ENCODE assay signal across 10 cellular contexts in genomic region chr17:82271401-82271800, GRCh38. TPM values are rescaled to one million over a fixed set of nuclear protein-coding genes. Genes with fewer than 3 reads are reported as not detected.
A peak's percentile ranks its signal among the peaks of the same experiment; 100 is the strongest.
DNase-seq lines count a peak whose midpoint lies in the region; ATAC-seq and TF ChIP-seq lines count a peak whose summit lies in the region.
"Had no signal": no experiment of that assay in that cellular context is flagged by ENCODE, and none has a peak within 500 bp of the region (broad histone marks: within the 10 kb centered on the region; RNA-seq: fewer than 3 reads in every experiment).

No MANE protein-coding gene starts in this region.

- no peak for TF ChIP-seq POLR2A in breast epithelium (IDR thresholded peaks at IDR 0.05)
- TF ChIP-seq POLR2A in erythroblast (IDR thresholded peaks at IDR 0.05; ENCODE audit: low read length): no peak

- no peaks in the 10 kb centered on the region for H3K9me3 Mint-ChIP-seq in natural killer cell

- H3K27me3 ChIP-seq in ACC112 (ENCODE audit: insufficient read depth, low read length) (no peaks in the 10 kb centered on the region), KMS-11 (ENCODE audit: insufficient read depth, low read depth) (no peaks in the 10 kb centered on the region), breast epithelium (no peaks in the 10 kb centered on the region)

- peaks cover 58 to 63% of the 10 kb centered on the region in 2 donors for H3K4me1 Mint-ChIP-seq in natural killer cell

- peak overlapping the region; percentile 87 to 91 for H3K27ac Mint-ChIP-seq in natural killer cell

- intact Hi-C loops in breast epithelium (cut with DNase I; ENCODE audit: low total_unique reads): no loop called here
- intact Hi-C loops in natural killer cell (cut with micrococcal nuclease): loop anchor here (5.0 kb wide), 1 partner anchor 34 kb away; no protein-coding TSS in a partner anchor

- H3K27ac ChIP-seq in ACC112 (ENCODE audit: low read depth, low read length): peak overlapping the region; percentile 97; the same call in 1 of the 2 replicates
- no peak overlapping the region for H3K27ac ChIP-seq in KMS-11
- H3K27ac ChIP-seq in breast epithelium: peak overlapping the region; percentile 99 to 100

- ATAC-seq in natural killer cell: no peak

- no peaks in the 10 kb centered on the region for H3K36me3 Mint-ChIP-seq in natural killer cell

- H3K4me3 ChIP-seq in ACC112 (ENCODE audit: low read depth, low read length): peak overlapping the region; percentile 99
- no peak overlapping the region for H3K4me3 ChIP-seq in KMS-11 (IDR thresholded peaks at IDR 0.05; ENCODE audit: insufficient read depth, low read depth, low read length)
- H3K4me3 ChIP-seq in breast epithelium: peak overlapping the region in 2 of 3 donors; percentile 97 to 100

- peak overlapping the region; percentile 91 for H3K4me3 Mint-ChIP-seq in natural killer cell

- no peak for TF ChIP-seq CTCF in KMS-11 (conservative IDR thresholded peaks at IDR 0.05; ENCODE audit: low read depth, low read length)
- no peak for TF ChIP-seq CTCF in breast epithelium (IDR thresholded peaks at IDR 0.05)
- TF ChIP-seq CTCF in natural killer cell (IDR thresholded peaks at IDR 0.05): no peak

- H3K79me2 ChIP-seq in ACC112 (ENCODE audit: control insufficient read depth, insufficient read depth, low read length, unreplicated experiment): peaks cover 76% of the 10 kb centered on the region
- peaks cover 62% of the 10 kb centered on the region for H3K79me2 ChIP-seq in KMS-11 (ENCODE audit: insufficient read depth, low read depth)

- peaks cover 16% of the 10 kb centered on the region for H3K36me3 ChIP-seq in ACC112 (ENCODE audit: insufficient read depth, low read length)
- peaks cover 5% of the 10 kb centered on the region; the same call in 1 of the 2 replicates for H3K36me3 ChIP-seq in KMS-11 (ENCODE audit: insufficient read depth)
- H3K36me3 ChIP-seq in breast epithelium: no peaks in the 10 kb centered on the region

- no peak overlapping the region for H3K9ac ChIP-seq in KMS-11

- H3K4me2 ChIP-seq in KMS-11: 0 out of 2 replicates have a peak overlapping the region, but pooled peaks have one; percentile 5

- no peaks in the 10 kb centered on the region for H3K27me3 Mint-ChIP-seq in natural killer cell (ENCODE audit: low read depth in 2 of 2)

- H3K9me3 ChIP-seq in breast epithelium: no peaks in the 10 kb centered on the region

- H4K20me1 ChIP-seq in KMS-11 (ENCODE audit: insufficient read depth): peaks cover 48% of the 10 kb centered on the region

- H2AFZ ChIP-seq in ACC112 (ENCODE audit: low read length, unreplicated experiment) (no peak overlapping the region), KMS-11 (ENCODE audit: low read depth) (no peak overlapping the region)

- DNase-seq in breast epithelium (ENCODE audit: low spot score in 2 of 2) (no peak), natural killer cell (no peak), GM19240 (ENCODE audit: insufficient read length, low spot score) (no peak), erythroblast (lab: John Stamatoyannopoulos, UW) (no peak), COLO829 (ENCODE audit: low spot score) (no peak), NCI-H345 treated with DMSO at 0.1 percent for 48 hours (lab: John Stamatoyannopoulos, UW; ENCODE audit: unreplicated experiment) (no peak)
- DNase-seq: EL, NCI-H1105 treated with DMSO at 0.1 percent for 48 hours had no signal

- H3K4me1 ChIP-seq in ACC112 (ENCODE audit: control insufficient read depth, insufficient read depth, low read length, unreplicated experiment) (peaks cover 61% of the 10 kb centered on the region), KMS-11 (ENCODE audit: low read depth, poor library complexity, severe bottlenecking) (peaks cover 68% of the 10 kb centered on the region), breast epithelium (peaks cover 13 to 42% of the 10 kb centered on the region in 2 donors)

RNA-seq across cellular contexts. Expression of gene CSNK1D, which starts 2.1 kb away (rescaled TPM):
- 10 to 100 TPM; 50.7 to 85.9 (median 75.2) TPM for total RNA-seq in breast epithelium
- total RNA-seq in natural killer cell: 100 to 1,000 TPM; 423 to 475 (median 468) TPM

RNA-seq across cellular contexts. Expression of gene SLC16A3, which starts 42.6 kb away (rescaled TPM):
- total RNA-seq in breast epithelium: 10 to 100 TPM; 10.2 to 22.6 (median 17.3) TPM
- total RNA-seq in natural killer cell: 100 to 1,000 TPM; 172 to 365 (median 296) TPM

RNA-seq across cellular contexts. Expression of gene CD7, which starts 46.0 kb away (rescaled TPM):
- total RNA-seq in breast epithelium: 1 to 10 TPM in 2 of 3 donors, not detected in 1; 1.3 to 1.8 TPM
- 100 to 1,000 TPM; 464 to 564 (median 522) TPM for total RNA-seq in natural killer cell

RNA-seq across cellular contexts. Expression of gene CCDC57, which starts 58.8 kb away (rescaled TPM):
- total RNA-seq in breast epithelium (10 to 100 TPM; 13.4 to 56.9 (median 52.8) TPM), natural killer cell (10 to 100 TPM; 69.7 to 79.2 (median 75.1) TPM)

Comparison
In these comparisons a context has a peak if more than half of its experiments do, and no peak if none do; other contexts are left out.
1. RNA of gene CSNK1D, which starts 2.1 kb away (total RNA-seq): 423 to 475 TPM in natural killer cell; 50.7 to 85.9 TPM in breast epithelium; every median in the first group is over 4 times any median in the second.
2. RNA of gene SLC16A3, which starts 42.6 kb away (total RNA-seq): 172 to 365 TPM in natural killer cell; 10.2 to 22.6 TPM in breast epithelium; every median in the first group is over 4 times any median in the second.
3. RNA of gene CD7, which starts 46.0 kb away (total RNA-seq): 464 to 564 TPM in natural killer cell; 1.3 to 1.8 TPM in breast epithelium; every median in the first group is over 100 times any median in the second.